In genomic region chr12:26867084-26867483, GRCh38 we compare ENCODE assay signal across 9 cellular contexts. TPM values are rescaled to one million over a fixed set of nuclear protein-coding genes. Genes with fewer than 3 reads are reported as not detected.
DNase-seq lines count a peak whose midpoint lies in the region; ATAC-seq and TF ChIP-seq lines count a peak whose summit lies in the region.
"Had no signal": no experiment of that assay in that cellular context is flagged by ENCODE, and none has a peak within 500 bp of the region (broad histone marks: within the 10 kb centered on the region; RNA-seq: fewer than 3 reads in every experiment).

No MANE protein-coding gene starts in this region.

- intact Hi-C loops in activated T-helper 1 cell treated with anti-CD3 and anti-CD28 coated beads, Interleukin-12 subunit alpha, Interleukin-12 subunit beta, Interleukin-2, Interleukin-4 antibody, amounts not matched to agents 30 ng/mL and 10 ng/mL and 1 ng/mL, durations not matched to agents 14 hours and 24 hours and 36 hours (cut with micrococcal nuclease), result loop anchor here (1.0 to 2.0 kb wide), 2 partner anchors 12 to 18 kb away; no protein-coding TSS in a partner anchor
- intact Hi-C loops in thyroid gland (cut with DNase I), result no loop called here

- H4K20me1 ChIP-seq in SU-DHL-6 (ENCODE audit: low read depth, low read length), result no peaks in the 10 kb centered on the region

- H3F3A ChIP-seq in SU-DHL-6 (ENCODE audit: insufficient read depth), result no peaks in the 10 kb centered on the region

- TF ChIP-seq POLR2A in thyroid gland (IDR thresholded peaks at IDR 0.05), result no peak

- H3K9ac ChIP-seq in SU-DHL-6 (ENCODE audit: low read length), result no peak overlapping the region

- ATAC-seq in GM19438 (IDR thresholded peaks at IDR 0.05; ENCODE audit: low read depth, unreplicated experiment), result peak; percentile 57
- ATAC-seq in HG03095 (IDR thresholded peaks at IDR 0.05; ENCODE audit: unreplicated experiment), result peak; percentile 66

- H2AFZ ChIP-seq in SU-DHL-6 (ENCODE audit: low read depth, low read length, severe bottlenecking), result no peak overlapping the region

- TF ChIP-seq CTCF in GM06990 (IDR thresholded peaks at IDR 0.05; ENCODE audit: insufficient read depth, low read length, poor library complexity, severe bottlenecking) (no peak), SU-DHL-6 (IDR thresholded peaks at IDR 0.05; ENCODE audit: insufficient read depth, low read length, poor library complexity, severe bottlenecking) (no peak), thyroid gland (IDR thresholded peaks at IDR 0.05) (no peak)

- no peak overlapping the region for H3K27ac Mint-ChIP-seq in activated T-helper 1 cell treated with anti-CD3 and anti-CD28 coated beads, Interleukin-12 subunit alpha, Interleukin-12 subunit beta, Interleukin-2, Interleukin-4 antibody, amounts not matched to agents 30 ng/mL and 10 ng/mL and 1 ng/mL, durations not matched to agents 14 hours and 24 hours and 36 hours

- peaks cover 24% of the 10 kb centered on the region for H3K4me1 Mint-ChIP-seq in activated T-helper 1 cell treated with anti-CD3 and anti-CD28 coated beads, Interleukin-12 subunit alpha, Interleukin-12 subunit beta, Interleukin-2, Interleukin-4 antibody, amounts not matched to agents 30 ng/mL and 10 ng/mL and 1 ng/mL, durations not matched to agents 14 hours and 24 hours and 36 hours (ENCODE audit: low read depth)

- H3K36me3 ChIP-seq in GM06990 (ENCODE audit: control insufficient read depth, insufficient read depth, low read length) (no peaks in the 10 kb centered on the region), SU-DHL-6 (ENCODE audit: low read length) (no peaks in the 10 kb centered on the region), thyroid gland (no peaks in the 10 kb centered on the region)

- no peaks in the 10 kb centered on the region for H3K9me3 Mint-ChIP-seq in activated T-helper 1 cell treated with anti-CD3 and anti-CD28 coated beads, Interleukin-12 subunit alpha, Interleukin-12 subunit beta, Interleukin-2, Interleukin-4 antibody, amounts not matched to agents 30 ng/mL and 10 ng/mL and 1 ng/mL, durations not matched to agents 14 hours and 24 hours and 36 hours

- no peak overlapping the region for H3K4me3 Mint-ChIP-seq in activated T-helper 1 cell treated with anti-CD3 and anti-CD28 coated beads, Interleukin-12 subunit alpha, Interleukin-12 subunit beta, Interleukin-2, Interleukin-4 antibody, amounts not matched to agents 30 ng/mL and 10 ng/mL and 1 ng/mL, durations not matched to agents 14 hours and 24 hours and 36 hours

- H3K4me3 ChIP-seq in GM06990 (replicated peaks; ENCODE audit: low read depth, low read length), result no peak overlapping the region
- H3K4me3 ChIP-seq in SU-DHL-6 (ENCODE audit: insufficient read depth, low read length, poor library complexity, severe bottlenecking), result no peak overlapping the region
- H3K4me3 ChIP-seq in thyroid gland (replicated peaks in 1 of 3), result no peak overlapping the region

- no peaks in the 10 kb centered on the region for H3K79me2 ChIP-seq in SU-DHL-6 (ENCODE audit: insufficient read depth, low read length)

- 68 to 82% methylated on average over 2 of the region's 2 CpGs for WGBS in thyroid gland, 2 donors

- H3K36me3 Mint-ChIP-seq in activated T-helper 1 cell treated with anti-CD3 and anti-CD28 coated beads, Interleukin-12 subunit alpha, Interleukin-12 subunit beta, Interleukin-2, Interleukin-4 antibody, amounts not matched to agents 30 ng/mL and 10 ng/mL and 1 ng/mL, durations not matched to agents 14 hours and 24 hours and 36 hours (ENCODE audit: low read depth), result no peaks in the 10 kb centered on the region

- no peaks in the 10 kb centered on the region for H3K9me2 ChIP-seq in SU-DHL-6 (replicated peaks; ENCODE audit: insufficient read depth, low read length)

- H3K9me3 ChIP-seq in SU-DHL-6 (ENCODE audit: insufficient read depth, low read length) (no peaks in the 10 kb centered on the region), thyroid gland (no peaks in the 10 kb centered on the region)

- H3K4me2 ChIP-seq in SU-DHL-6 (ENCODE audit: low read depth, low read length, poor library complexity, severe bottlenecking), result peak overlapping the region; percentile 18

- DNase-seq in GM06990 (ENCODE audit: extremely low read depth, insufficient read length) (peak; percentile 79), DMS 273 treated with DMSO at 0.1 percent for 48 hours (lab: John Stamatoyannopoulos, UW) (no peak), thyroid gland (no peak), AG08396 (ENCODE audit: low spot score) (no peak)
- DNase-seq in activated T-helper 1 cell treated with anti-CD3 and anti-CD28 coated beads, Interleukin-12 subunit alpha, Interleukin-12 subunit beta, Interleukin-2, Interleukin-4 antibody, amounts not matched to agents 30 ng/mL and 10 ng/mL and 1 ng/mL, durations not matched to agents 14 hours and 24 hours and 36 hours (ENCODE audit: low spot score), result no peak
- DNase-seq: activated naive CD4-positive, alpha-beta T cell treated with anti-CD3 and anti-CD28 coated beads, Interleukin-2, amount 50 U/mL, for 16 hours had no signal

- H3K27ac ChIP-seq in SU-DHL-6 (ENCODE audit: low read depth, low read length) (no peak overlapping the region), thyroid gland (no peak overlapping the region)

- peaks cover 11 to 12% of the 10 kb centered on the region in 2 donors for H3K4me1 ChIP-seq in thyroid gland

- H3K27me3 ChIP-seq in GM06990 (replicated peaks; ENCODE audit: control insufficient read depth, insufficient read depth, low read length), result no peaks in the 10 kb centered on the region
- H3K27me3 ChIP-seq in SU-DHL-6 (ENCODE audit: low read length), result no peaks in the 10 kb centered on the region
- no peaks in the 10 kb centered on the region for H3K27me3 ChIP-seq in thyroid gland

- H3K27me3 Mint-ChIP-seq in activated T-helper 1 cell treated with anti-CD3 and anti-CD28 coated beads, Interleukin-12 subunit alpha, Interleukin-12 subunit beta, Interleukin-2, Interleukin-4 antibody, amounts not matched to agents 30 ng/mL and 10 ng/mL and 1 ng/mL, durations not matched to agents 14 hours and 24 hours and 36 hours (ENCODE audit: insufficient read depth), result peaks cover 2% of the 10 kb centered on the region

RNA-seq across cellular contexts. Expression of gene ITPR2, which starts 34.1 kb away (rescaled TPM):
- total RNA-seq in activated T-helper 1 cell treated with anti-CD3 and anti-CD28 coated beads, Interleukin-12 subunit alpha, Interleukin-12 subunit beta, Interleukin-2, Interleukin-4 antibody, amounts not matched to agents 30 ng/mL and 10 ng/mL and 1 ng/mL, durations not matched to agents 14 hours and 24 hours and 36 hours, result 33.0 and 34.2 TPM in 2 replicates
- 10 to 100 TPM; 24.4 to 39.7 (median 33.7) TPM for total RNA-seq in thyroid gland
